1 cellular context compared by ENCODE assay signal in genomic region chr9:137369911-137370630, GRCh38.
TF ChIP-seq lines count a peak whose summit lies in the region.

No MANE protein-coding gene starts in this region.

TF ChIP-seq in HepG2, 621 proteins besides CTCF, POLR2A, EP300 and RAD21 (continued from another document):
- TF ChIP-seq ATM (IDR thresholded peaks at IDR 0.05; ENCODE audit: borderline replicate concordance) (no peak), KLF11 (CRISPR knock-in tag; IDR thresholded peaks at IDR 0.05) (no peak), HNRNPL (IDR thresholded peaks at IDR 0.05; ENCODE audit: low read depth, low read length) (no peak), KLF15 (CRISPR knock-in tag; IDR thresholded peaks at IDR 0.05; ENCODE audit: borderline replicate concordance) (no peak), PCBP2 (optimal IDR thresholded peaks at IDR 0.05; ENCODE audit: low read depth, low read length, poor library complexity, severe bottlenecking) (no peak), KDM1A (CRISPR knock-in tag; IDR thresholded peaks at IDR 0.05) (no peak), MAFK (conservative IDR thresholded peaks at IDR 0.05 in 1 of 2, IDR thresholded peaks at IDR 0.05 in 1 of 2; ENCODE audit: low read length in 2 of 2) (no peak)
TF ChIP-seq in HepG2: peak in this region for 0.
